1 cellular context compared by ENCODE assay signal in the genomic region with DNA sequence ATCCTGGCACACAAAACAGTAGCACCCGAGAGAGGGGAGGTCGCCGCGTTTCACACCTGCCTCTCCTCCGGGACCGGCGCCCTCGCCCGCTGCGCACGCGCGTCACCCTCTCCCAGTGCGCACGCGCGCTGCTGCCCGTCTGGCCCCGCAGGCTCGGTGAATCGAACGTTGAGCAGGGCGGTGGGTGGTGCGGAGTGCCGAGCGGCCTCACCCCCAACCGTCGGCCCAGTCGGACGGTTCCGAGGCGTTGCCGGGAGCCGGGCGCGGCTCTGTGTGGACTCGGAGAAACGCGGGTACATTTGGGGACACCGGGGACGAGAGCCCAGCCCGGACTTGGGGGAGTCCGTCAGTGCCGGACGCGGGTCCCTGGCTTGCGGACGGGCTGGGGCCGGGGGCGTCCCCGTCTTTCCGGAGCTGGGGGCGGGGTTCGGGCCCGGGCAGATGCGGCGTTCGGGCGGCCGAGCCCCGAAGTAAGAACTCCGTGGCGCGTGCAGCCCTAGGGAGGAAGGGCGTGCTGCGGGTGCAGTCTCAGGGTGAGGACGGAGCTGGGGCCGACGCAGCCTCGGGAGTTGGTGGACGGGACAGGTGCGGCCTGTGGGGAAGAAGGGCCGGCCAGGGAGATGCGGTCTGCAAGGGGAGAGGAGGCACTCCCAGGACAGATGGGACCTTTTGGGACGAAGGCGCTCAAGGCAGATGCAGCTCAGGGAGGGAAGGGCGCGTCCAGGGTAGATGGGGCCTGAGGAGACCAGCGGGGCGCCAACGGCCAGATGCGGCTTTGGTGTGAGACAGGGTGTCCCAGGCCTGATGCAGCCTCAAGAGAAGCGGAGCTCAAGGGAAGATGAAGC.
TF ChIP-seq lines count a peak whose summit lies in the region.

A gene with protein sequence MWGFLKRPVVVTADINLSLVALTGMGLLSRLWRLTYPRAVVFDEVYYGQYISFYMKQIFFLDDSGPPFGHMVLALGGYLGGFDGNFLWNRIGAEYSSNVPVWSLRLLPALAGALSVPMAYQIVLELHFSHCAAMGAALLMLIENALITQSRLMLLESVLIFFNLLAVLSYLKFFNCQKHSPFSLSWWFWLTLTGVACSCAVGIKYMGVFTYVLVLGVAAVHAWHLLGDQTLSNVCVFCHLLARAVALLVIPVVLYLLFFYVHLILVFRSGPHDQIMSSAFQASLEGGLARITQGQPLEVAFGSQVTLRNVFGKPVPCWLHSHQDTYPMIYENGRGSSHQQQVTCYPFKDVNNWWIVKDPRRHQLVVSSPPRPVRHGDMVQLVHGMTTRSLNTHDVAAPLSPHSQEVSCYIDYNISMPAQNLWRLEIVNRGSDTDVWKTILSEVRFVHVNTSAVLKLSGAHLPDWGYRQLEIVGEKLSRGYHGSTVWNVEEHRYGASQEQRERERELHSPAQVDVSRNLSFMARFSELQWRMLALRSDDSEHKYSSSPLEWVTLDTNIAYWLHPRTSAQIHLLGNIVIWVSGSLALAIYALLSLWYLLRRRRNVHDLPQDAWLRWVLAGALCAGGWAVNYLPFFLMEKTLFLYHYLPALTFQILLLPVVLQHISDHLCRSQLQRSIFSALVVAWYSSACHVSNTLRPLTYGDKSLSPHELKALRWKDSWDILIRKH (plus strand): TSS at position 138 of the 845 bp plus-strand sequence. CDS start 1,301 bp downstream, outside the sequence.

TF ChIP-seq in K562, 482 proteins besides CTCF, POLR2A, EP300 and RAD21 (continued from another document and continues in another):
- TF ChIP-seq, protein P1, sequence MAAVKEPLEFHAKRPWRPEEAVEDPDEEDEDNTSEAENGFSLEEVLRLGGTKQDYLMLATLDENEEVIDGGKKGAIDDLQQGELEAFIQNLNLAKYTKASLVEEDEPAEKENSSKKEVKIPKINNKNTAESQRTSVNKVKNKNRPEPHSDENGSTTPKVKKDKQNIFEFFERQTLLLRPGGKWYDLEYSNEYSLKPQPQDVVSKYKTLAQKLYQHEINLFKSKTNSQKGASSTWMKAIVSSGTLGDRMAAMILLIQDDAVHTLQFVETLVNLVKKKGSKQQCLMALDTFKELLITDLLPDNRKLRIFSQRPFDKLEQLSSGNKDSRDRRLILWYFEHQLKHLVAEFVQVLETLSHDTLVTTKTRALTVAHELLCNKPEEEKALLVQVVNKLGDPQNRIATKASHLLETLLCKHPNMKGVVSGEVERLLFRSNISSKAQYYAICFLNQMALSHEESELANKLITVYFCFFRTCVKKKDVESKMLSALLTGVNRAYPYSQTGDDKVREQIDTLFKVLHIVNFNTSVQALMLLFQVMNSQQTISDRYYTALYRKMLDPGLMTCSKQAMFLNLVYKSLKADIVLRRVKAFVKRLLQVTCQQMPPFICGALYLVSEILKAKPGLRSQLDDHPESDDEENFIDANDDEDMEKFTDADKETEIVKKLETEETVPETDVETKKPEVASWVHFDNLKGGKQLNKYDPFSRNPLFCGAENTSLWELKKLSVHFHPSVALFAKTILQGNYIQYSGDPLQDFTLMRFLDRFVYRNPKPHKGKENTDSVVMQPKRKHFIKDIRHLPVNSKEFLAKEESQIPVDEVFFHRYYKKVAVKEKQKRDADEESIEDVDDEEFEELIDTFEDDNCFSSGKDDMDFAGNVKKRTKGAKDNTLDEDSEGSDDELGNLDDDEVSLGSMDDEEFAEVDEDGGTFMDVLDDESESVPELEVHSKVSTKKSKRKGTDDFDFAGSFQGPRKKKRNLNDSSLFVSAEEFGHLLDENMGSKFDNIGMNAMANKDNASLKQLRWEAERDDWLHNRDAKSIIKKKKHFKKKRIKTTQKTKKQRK (IDR thresholded peaks at IDR 0.05; ENCODE audit: borderline replicate concordance, low read depth, low read length) = no peak
- TF ChIP-seq SLC30A9 (CRISPR knock-in tag; IDR thresholded peaks at IDR 0.05) (no peak), HDAC6 (IDR thresholded peaks at IDR 0.05; ENCODE audit: low read depth, low read length) (no peak), NFIX (CRISPR knock-in tag; IDR thresholded peaks at IDR 0.05; ENCODE audit: low read depth) (no peak), SP1 (CRISPR knock-in tag; IDR thresholded peaks at IDR 0.05) (peak; percentile 79), DDX20 (tag; IDR thresholded peaks at IDR 0.05; ENCODE audit: low read depth) (no peak), SNIP1 (IDR thresholded peaks at IDR 0.05; ENCODE audit: low read depth) (no peak), MYNN (IDR thresholded peaks at IDR 0.05) (no peak), MYNN (CRISPR knock-in tag; IDR thresholded peaks at IDR 0.05) (no peak), HSF4 (CRISPR knock-in tag; IDR thresholded peaks at IDR 0.05; ENCODE audit: borderline replicate concordance) (no peak), SMARCA5 (IDR thresholded peaks at IDR 0.05) (no peak), PPARD (CRISPR knock-in tag; IDR thresholded peaks at IDR 0.05) (no peak), ZNF253 (CRISPR knock-in tag; conservative IDR thresholded peaks at IDR 0.05) (no peak), SUPT5H (IDR thresholded peaks at IDR 0.05) (peak; percentile 66), MTA2 (IDR thresholded peaks at IDR 0.05; ENCODE audit: low read depth) (no peak), ZNF12 (CRISPR knock-in tag; IDR thresholded peaks at IDR 0.05) (no peak), NCOA4 (IDR thresholded peaks at IDR 0.05; ENCODE audit: partially characterized antibody) (peak; percentile 99), HNRNPLL (IDR thresholded peaks at IDR 0.05; ENCODE audit: low read depth, low read length, poor library complexity, severe bottlenecking) (no peak), ZNF384 (IDR thresholded peaks at IDR 0.05; ENCODE audit: low read depth, low read length) (no peak), ZNF282 (CRISPR knock-in tag; IDR thresholded peaks at IDR 0.05) (no peak), NFYB (IDR thresholded peaks at IDR 0.05; ENCODE audit: extremely low read depth, insufficient read length) (no peak)
- TF ChIP-seq, protein P2, sequence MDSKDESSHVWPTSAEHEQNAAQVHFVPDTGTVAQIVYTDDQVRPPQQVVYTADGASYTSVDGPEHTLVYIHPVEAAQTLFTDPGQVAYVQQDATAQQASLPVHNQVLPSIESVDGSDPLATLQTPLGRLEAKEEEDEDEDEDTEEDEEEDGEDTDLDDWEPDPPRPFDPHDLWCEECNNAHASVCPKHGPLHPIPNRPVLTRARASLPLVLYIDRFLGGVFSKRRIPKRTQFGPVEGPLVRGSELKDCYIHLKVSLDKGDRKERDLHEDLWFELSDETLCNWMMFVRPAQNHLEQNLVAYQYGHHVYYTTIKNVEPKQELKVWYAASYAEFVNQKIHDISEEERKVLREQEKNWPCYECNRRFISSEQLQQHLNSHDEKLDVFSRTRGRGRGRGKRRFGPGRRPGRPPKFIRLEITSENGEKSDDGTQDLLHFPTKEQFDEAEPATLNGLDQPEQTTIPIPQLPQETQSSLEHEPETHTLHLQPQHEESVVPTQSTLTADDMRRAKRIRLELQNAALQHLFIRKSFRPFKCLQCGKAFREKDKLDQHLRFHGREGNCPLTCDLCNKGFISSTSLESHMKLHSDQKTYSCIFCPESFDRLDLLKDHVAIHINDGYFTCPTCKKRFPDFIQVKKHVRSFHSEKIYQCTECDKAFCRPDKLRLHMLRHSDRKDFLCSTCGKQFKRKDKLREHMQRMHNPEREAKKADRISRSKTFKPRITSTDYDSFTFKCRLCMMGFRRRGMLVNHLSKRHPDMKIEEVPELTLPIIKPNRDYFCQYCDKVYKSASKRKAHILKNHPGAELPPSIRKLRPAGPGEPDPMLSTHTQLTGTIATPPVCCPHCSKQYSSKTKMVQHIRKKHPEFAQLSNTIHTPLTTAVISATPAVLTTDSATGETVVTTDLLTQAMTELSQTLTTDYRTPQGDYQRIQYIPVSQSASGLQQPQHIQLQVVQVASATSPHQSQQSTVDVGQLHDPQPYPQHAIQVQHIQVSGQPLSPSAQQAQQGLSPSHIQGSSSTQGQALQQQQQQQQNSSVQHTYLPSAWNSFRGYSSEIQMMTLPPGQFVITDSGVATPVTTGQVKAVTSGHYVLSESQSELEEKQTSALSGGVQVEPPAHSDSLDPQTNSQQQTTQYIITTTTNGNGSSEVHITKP (IDR thresholded peaks at IDR 0.05; ENCODE audit: partially characterized antibody) = peak; percentile 42
- TF ChIP-seq, protein P3, sequence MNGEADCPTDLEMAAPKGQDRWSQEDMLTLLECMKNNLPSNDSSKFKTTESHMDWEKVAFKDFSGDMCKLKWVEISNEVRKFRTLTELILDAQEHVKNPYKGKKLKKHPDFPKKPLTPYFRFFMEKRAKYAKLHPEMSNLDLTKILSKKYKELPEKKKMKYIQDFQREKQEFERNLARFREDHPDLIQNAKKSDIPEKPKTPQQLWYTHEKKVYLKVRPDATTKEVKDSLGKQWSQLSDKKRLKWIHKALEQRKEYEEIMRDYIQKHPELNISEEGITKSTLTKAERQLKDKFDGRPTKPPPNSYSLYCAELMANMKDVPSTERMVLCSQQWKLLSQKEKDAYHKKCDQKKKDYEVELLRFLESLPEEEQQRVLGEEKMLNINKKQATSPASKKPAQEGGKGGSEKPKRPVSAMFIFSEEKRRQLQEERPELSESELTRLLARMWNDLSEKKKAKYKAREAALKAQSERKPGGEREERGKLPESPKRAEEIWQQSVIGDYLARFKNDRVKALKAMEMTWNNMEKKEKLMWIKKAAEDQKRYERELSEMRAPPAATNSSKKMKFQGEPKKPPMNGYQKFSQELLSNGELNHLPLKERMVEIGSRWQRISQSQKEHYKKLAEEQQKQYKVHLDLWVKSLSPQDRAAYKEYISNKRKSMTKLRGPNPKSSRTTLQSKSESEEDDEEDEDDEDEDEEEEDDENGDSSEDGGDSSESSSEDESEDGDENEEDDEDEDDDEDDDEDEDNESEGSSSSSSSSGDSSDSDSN (IDR thresholded peaks at IDR 0.05; ENCODE audit: borderline replicate concordance in 1 of 2, low read depth in 2 of 2, low read length in 2 of 2) = no peak; a peak in 1 of 4 replicates
- TF ChIP-seq, protein P4, sequence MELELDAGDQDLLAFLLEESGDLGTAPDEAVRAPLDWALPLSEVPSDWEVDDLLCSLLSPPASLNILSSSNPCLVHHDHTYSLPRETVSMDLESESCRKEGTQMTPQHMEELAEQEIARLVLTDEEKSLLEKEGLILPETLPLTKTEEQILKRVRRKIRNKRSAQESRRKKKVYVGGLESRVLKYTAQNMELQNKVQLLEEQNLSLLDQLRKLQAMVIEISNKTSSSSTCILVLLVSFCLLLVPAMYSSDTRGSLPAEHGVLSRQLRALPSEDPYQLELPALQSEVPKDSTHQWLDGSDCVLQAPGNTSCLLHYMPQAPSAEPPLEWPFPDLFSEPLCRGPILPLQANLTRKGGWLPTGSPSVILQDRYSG (tag; conservative IDR thresholded peaks at IDR 0.05; ENCODE audit: low read depth) = no peak
- TF ChIP-seq, protein P5, sequence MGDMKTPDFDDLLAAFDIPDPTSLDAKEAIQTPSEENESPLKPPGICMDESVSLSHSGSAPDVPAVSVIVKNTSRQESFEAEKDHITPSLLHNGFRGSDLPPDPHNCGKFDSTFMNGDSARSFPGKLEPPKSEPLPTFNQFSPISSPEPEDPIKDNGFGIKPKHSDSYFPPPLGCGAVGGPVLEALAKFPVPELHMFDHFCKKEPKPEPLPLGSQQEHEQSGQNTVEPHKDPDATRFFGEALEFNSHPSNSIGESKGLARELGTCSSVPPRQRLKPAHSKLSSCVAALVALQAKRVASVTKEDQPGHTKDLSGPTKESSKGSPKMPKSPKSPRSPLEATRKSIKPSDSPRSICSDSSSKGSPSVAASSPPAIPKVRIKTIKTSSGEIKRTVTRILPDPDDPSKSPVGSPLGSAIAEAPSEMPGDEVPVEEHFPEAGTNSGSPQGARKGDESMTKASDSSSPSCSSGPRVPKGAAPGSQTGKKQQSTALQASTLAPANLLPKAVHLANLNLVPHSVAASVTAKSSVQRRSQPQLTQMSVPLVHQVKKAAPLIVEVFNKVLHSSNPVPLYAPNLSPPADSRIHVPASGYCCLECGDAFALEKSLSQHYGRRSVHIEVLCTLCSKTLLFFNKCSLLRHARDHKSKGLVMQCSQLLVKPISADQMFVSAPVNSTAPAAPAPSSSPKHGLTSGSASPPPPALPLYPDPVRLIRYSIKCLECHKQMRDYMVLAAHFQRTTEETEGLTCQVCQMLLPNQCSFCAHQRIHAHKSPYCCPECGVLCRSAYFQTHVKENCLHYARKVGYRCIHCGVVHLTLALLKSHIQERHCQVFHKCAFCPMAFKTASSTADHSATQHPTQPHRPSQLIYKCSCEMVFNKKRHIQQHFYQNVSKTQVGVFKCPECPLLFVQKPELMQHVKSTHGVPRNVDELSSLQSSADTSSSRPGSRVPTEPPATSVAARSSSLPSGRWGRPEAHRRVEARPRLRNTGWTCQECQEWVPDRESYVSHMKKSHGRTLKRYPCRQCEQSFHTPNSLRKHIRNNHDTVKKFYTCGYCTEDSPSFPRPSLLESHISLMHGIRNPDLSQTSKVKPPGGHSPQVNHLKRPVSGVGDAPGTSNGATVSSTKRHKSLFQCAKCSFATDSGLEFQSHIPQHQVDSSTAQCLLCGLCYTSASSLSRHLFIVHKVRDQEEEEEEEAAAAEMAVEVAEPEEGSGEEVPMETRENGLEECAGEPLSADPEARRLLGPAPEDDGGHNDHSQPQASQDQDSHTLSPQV (IDR thresholded peaks at IDR 0.05) = no peak
- TF ChIP-seq, protein P6, sequence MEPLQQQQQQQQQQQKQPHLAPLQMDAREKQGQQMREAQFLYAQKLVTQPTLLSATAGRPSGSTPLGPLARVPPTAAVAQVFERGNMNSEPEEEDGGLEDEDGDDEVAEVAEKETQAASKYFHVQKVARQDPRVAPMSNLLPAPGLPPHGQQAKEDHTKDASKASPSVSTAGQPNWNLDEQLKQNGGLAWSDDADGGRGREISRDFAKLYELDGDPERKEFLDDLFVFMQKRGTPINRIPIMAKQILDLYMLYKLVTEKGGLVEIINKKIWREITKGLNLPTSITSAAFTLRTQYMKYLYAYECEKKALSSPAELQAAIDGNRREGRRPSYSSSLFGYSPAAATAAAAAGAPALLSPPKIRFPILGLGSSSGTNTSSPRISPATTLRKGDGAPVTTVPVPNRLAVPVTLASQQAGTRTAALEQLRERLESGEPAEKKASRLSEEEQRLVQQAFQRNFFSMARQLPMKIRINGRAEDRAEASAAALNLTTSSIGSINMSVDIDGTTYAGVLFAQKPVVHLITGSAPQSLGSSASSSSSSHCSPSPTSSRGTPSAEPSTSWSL (CRISPR knock-in tag; IDR thresholded peaks at IDR 0.05; ENCODE audit: borderline replicate concordance) = no peak
- TF ChIP-seq, protein P7, sequence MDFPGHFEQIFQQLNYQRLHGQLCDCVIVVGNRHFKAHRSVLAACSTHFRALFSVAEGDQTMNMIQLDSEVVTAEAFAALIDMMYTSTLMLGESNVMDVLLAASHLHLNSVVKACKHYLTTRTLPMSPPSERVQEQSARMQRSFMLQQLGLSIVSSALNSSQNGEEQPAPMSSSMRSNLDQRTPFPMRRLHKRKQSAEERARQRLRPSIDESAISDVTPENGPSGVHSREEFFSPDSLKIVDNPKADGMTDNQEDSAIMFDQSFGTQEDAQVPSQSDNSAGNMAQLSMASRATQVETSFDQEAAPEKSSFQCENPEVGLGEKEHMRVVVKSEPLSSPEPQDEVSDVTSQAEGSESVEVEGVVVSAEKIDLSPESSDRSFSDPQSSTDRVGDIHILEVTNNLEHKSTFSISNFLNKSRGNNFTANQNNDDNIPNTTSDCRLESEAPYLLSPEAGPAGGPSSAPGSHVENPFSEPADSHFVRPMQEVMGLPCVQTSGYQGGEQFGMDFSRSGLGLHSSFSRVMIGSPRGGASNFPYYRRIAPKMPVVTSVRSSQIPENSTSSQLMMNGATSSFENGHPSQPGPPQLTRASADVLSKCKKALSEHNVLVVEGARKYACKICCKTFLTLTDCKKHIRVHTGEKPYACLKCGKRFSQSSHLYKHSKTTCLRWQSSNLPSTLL (IDR thresholded peaks at IDR 0.05) = no peak
- TF ChIP-seq, protein P8, sequence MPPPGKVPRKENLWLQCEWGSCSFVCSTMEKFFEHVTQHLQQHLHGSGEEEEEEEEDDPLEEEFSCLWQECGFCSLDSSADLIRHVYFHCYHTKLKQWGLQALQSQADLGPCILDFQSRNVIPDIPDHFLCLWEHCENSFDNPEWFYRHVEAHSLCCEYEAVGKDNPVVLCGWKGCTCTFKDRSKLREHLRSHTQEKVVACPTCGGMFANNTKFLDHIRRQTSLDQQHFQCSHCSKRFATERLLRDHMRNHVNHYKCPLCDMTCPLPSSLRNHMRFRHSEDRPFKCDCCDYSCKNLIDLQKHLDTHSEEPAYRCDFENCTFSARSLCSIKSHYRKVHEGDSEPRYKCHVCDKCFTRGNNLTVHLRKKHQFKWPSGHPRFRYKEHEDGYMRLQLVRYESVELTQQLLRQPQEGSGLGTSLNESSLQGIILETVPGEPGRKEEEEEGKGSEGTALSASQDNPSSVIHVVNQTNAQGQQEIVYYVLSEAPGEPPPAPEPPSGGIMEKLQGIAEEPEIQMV (tag; conservative IDR thresholded peaks at IDR 0.05; ENCODE audit: low read depth) = no peak
